27 cellular contexts compared by ENCODE assay signal in the genomic region with DNA sequence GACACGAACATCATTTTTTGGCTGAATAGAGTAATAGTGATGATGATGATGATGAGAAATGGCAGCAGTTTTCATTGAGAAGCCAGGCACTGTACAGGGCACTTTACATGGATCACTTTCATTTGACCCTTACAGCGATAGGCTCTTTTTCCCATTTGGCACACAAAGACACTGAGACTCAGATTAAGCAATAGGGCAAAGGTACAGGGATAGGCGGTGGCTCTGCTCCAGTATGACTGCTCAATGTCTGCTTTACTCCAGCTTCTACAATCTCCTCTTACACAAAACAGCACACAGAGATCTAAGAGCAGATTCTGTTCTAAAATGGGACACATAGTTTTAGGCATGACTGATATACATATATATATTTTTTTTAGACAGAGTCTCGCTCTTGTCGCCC. TPM values are rescaled to one million over a fixed set of nuclear protein-coding genes. Genes with fewer than 3 reads are reported as not detected.
DNase-seq lines count a peak whose midpoint lies in the region; ATAC-seq and TF ChIP-seq lines count a peak whose summit lies in the region.
"Had no signal": no experiment of that assay in that cellular context is flagged by ENCODE, and none has a peak within 500 bp of the region (broad histone marks: within the 10 kb centered on the region; RNA-seq: fewer than 3 reads in every experiment).

No MANE protein-coding gene starts in this region.

- no peak overlapping the region for H3K9ac ChIP-seq in neuronal stem cell (ENCODE audit: low read depth, low read length, poor library complexity)
- H3K9ac ChIP-seq: KMS-11 had no signal

- H4K8ac ChIP-seq in neuronal stem cell (ENCODE audit: low read depth, low read length), result no peak overlapping the region

- H3K4me2 ChIP-seq in neuronal stem cell (ENCODE audit: insufficient read depth, low read length, poor library complexity, severe bottlenecking), result no peak overlapping the region
- H3K4me2 ChIP-seq: KMS-11 had no signal

- no peaks in the 10 kb centered on the region for H3K79me1 ChIP-seq in neuronal stem cell (ENCODE audit: low read depth, low read length)

- ATAC-seq in left ventricle myocardium superior (peak; percentile 26), left lobe of liver (peak; percentile 98)

- H3K14ac ChIP-seq in neuronal stem cell (ENCODE audit: low read length), result no peak overlapping the region

- no peak overlapping the region for H2AK5ac ChIP-seq in neuronal stem cell (ENCODE audit: low read depth, low read length)

- H3K4me3 ChIP-seq in right atrium auricular region, result no peak overlapping the region
- H3K4me3 ChIP-seq in neuronal stem cell (ENCODE audit: low read length in 2 of 2), result no peak overlapping the region
- no peak overlapping the region for H3K4me3 ChIP-seq in foreskin fibroblast (ENCODE audit: low read depth in 1 of 2, low read length in 2 of 2)
- H3K4me3 ChIP-seq: GM23338 had no signal

- H2BK12ac ChIP-seq in neuronal stem cell (ENCODE audit: low read length), result no peak overlapping the region

- no peaks in the 10 kb centered on the region for H3K4me1 ChIP-seq in right atrium auricular region
- peaks cover 0 to 3% of the 10 kb centered on the region in 2 donors for H3K4me1 ChIP-seq in neuronal stem cell (ENCODE audit: control insufficient read depth in 2 of 2, insufficient read depth in 1 of 2, low read depth in 1 of 2, low read length in 2 of 2)
- H3K4me1 ChIP-seq: BE2C had no signal

- no peak for TF ChIP-seq CTCF in right atrium auricular region (IDR thresholded peaks at IDR 0.05)
- TF ChIP-seq CTCF in foreskin fibroblast (IDR thresholded peaks at IDR 0.05; ENCODE audit: low read depth, low read length), result no peak

- no peaks in the 10 kb centered on the region for H3K36me3 ChIP-seq in right atrium auricular region
- no peaks in the 10 kb centered on the region for H3K36me3 ChIP-seq in neuronal stem cell (replicated peaks in 1 of 2; ENCODE audit: control insufficient read depth in 2 of 2, insufficient read depth in 2 of 2, low read length in 2 of 2)
- H3K36me3 ChIP-seq: BE2C had no signal

- no peak overlapping the region for H3K4ac ChIP-seq in neuronal stem cell (ENCODE audit: low read length)

- no peak overlapping the region for H3K23ac ChIP-seq in neuronal stem cell (ENCODE audit: low read depth, low read length, poor library complexity)

- no peak overlapping the region for H3K18ac ChIP-seq in neuronal stem cell (ENCODE audit: low read length)

- H3K27ac ChIP-seq in right atrium auricular region, result no peak overlapping the region
- no peak overlapping the region for H3K27ac ChIP-seq in neuronal stem cell (replicated peaks; ENCODE audit: low read length)
- H3K27ac ChIP-seq: KMS-11 had no signal

- H4K91ac ChIP-seq in neuronal stem cell (ENCODE audit: low read depth, low read length, poor library complexity), result peak overlapping the region; percentile 65

- H2BK120ac ChIP-seq in neuronal stem cell (ENCODE audit: low read depth, low read length), result no peak overlapping the region

- intact Hi-C loops in left ventricle myocardium superior (cut with micrococcal nuclease), result no loop called here

- H2AFZ ChIP-seq in neuronal stem cell (ENCODE audit: low read length), result no peak overlapping the region
- H2AFZ ChIP-seq: GM23338 had no signal

- H3K9me3 ChIP-seq in right atrium auricular region (no peaks in the 10 kb centered on the region), neuronal stem cell (replicated peaks in 1 of 2; ENCODE audit: control insufficient read depth in 2 of 2, insufficient read depth in 1 of 2, low read depth in 1 of 2, low read length in 2 of 2) (peaks cover 0 to 2% of the 10 kb centered on the region in 2 donors)
- H3K9me3 ChIP-seq: BE2C had no signal

- no peak overlapping the region for H2BK5ac ChIP-seq in neuronal stem cell (ENCODE audit: low read length)

- no CpG with 5 or more reads among the region's 5 CpGs for WGBS in neuronal stem cell (ENCODE audit: extremely low coverage in 2 of 2, insufficient read length in 2 of 2, insufficient replicate concordance in 1 of 2), 2 donors

- H2BK15ac ChIP-seq in neuronal stem cell (ENCODE audit: low read length), result no peak overlapping the region

- DNase-seq in left ventricle myocardium superior (no peak), right atrium auricular region (ENCODE audit: low spot score) (no peak), left lobe of liver (ENCODE audit: low spot score) (peak; percentile 79), neuronal stem cell (ENCODE audit: low spot score) (no peak), D341Med (ENCODE audit: low spot score) (no peak), DMS153 treated with DMSO at 0.1 percent for 48 hours (lab: John Stamatoyannopoulos, UW; ENCODE audit: unreplicated experiment) (no peak), NOMO-1 (lab: John Stamatoyannopoulos, UW; ENCODE audit: unreplicated experiment in 2 of 2) (no peak), foreskin fibroblast (no peak)
- DNase-seq: 8988T; ACHN; BE2C; Calu3; CD8-positive, alpha-beta memory T cell; DMS153; HCEC 1CT; MM.1S; NCI-H1417; NCI-H1694; NCI-H2029 treated with DMSO at 0.1 percent for 48 hours; NCI-H2227 treated with DMSO at 0.1 percent for 48 hours; NCI-H526 treated with DMSO at 0.1 percent for 48 hours; RPMI8226; SHP77 had no signal

- H3K27me3 ChIP-seq in right atrium auricular region (no peaks in the 10 kb centered on the region), neuronal stem cell (ENCODE audit: control insufficient read depth in 3 of 3, insufficient read depth in 3 of 3, low read depth in 1 of 3, low read length in 3 of 3) (no peaks in the 10 kb centered on the region)
- H3K27me3 ChIP-seq: BE2C had no signal

RNA-seq across cellular contexts. Expression of a gene that starts 40.6 kb away (rescaled TPM):
- total RNA-seq in left ventricle myocardium superior (12.3 TPM), right atrium auricular region (1 to 10 TPM; 1.1 to 1.6 TPM), left lobe of liver (1.0 TPM)
- 6.3 TPM for polyA plus RNA-seq in neuronal stem cell (2013, experiment 1 of 2)
- 6.8 TPM for polyA plus RNA-seq in neuronal stem cell (2013, experiment 2 of 2)
- total RNA-seq: Calu3; CD8-positive, alpha-beta memory T cell; HT-29; NCI-H460 had no signal
